ENCODE assay signal across 11 cellular contexts in genomic region chr5:143536364-143536763, GRCh38.
DNase-seq lines count a peak whose midpoint lies in the region; ATAC-seq and TF ChIP-seq lines count a peak whose summit lies in the region.
"Had no signal": no experiment of that assay in that cellular context is flagged by ENCODE, and none has a peak within 500 bp of the region (broad histone marks: within the 10 kb centered on the region; RNA-seq: fewer than 3 reads in every experiment).

No MANE protein-coding gene starts in this region.

- H3K27ac ChIP-seq in foreskin keratinocyte (peak overlapping the region; percentile 23), smooth muscle cell (ENCODE audit: low read depth) (peak overlapping the region; percentile 82)

- H3K27me3 ChIP-seq in foreskin keratinocyte (no peaks in the 10 kb centered on the region), smooth muscle cell (ENCODE audit: low read depth) (no peaks in the 10 kb centered on the region)

- no peak overlapping the region for H3K4me3 ChIP-seq in smooth muscle cell

- TF ChIP-seq CTCF in foreskin keratinocyte (conservative IDR thresholded peaks at IDR 0.05) = no peak
- TF ChIP-seq CTCF in smooth muscle cell (IDR thresholded peaks at IDR 0.05; ENCODE audit: borderline replicate concordance, insufficient read depth, poor library complexity, severe bottlenecking) = no peak

- H4K20me1 ChIP-seq in smooth muscle cell (ENCODE audit: low read depth) = no peaks in the 10 kb centered on the region

- peaks cover 11% of the 10 kb centered on the region for H3K9me3 ChIP-seq in smooth muscle cell (replicated peaks; ENCODE audit: low read depth)

- no peaks in the 10 kb centered on the region for H3K36me3 ChIP-seq in smooth muscle cell (ENCODE audit: low read depth)

- H2AFZ ChIP-seq in smooth muscle cell (ENCODE audit: low read depth) = peak overlapping the region; percentile 77

- ATAC-seq in foreskin keratinocyte = peak; percentile 99

- H3K4me2 ChIP-seq in smooth muscle cell = peak overlapping the region; percentile 70

- H3K79me2 ChIP-seq in smooth muscle cell (ENCODE audit: low read depth) = no peaks in the 10 kb centered on the region

- no peaks in the 10 kb centered on the region for H3F3A ChIP-seq in smooth muscle cell (ENCODE audit: low read depth)

- WGBS in smooth muscle cell (ENCODE audit: low lambda C conversion rate) = 61% methylated on average over 3 of the region's 3 CpGs

- H3K4me1 ChIP-seq in foreskin keratinocyte = peaks cover 18% of the 10 kb centered on the region
- no peaks in the 10 kb centered on the region for H3K4me1 ChIP-seq in smooth muscle cell (ENCODE audit: low read depth)

- peak; percentile 43 for DNase-seq in GOT3 (lab: John Stamatoyannopoulos, UW)
- peak; percentile 65 to 87 for DNase-seq in SW 1271 (lab: John Stamatoyannopoulos, UW)
- DNase-seq in foreskin keratinocyte = peak; percentile 83 to 96
- no peak for DNase-seq in smooth muscle cell (lab: John Stamatoyannopoulos, UW; ENCODE audit: unreplicated experiment)
- no peak for DNase-seq in NCI-H82 (lab: John Stamatoyannopoulos, UW)
- DNase-seq in activated CD4-positive, CD25-positive, alpha-beta regulatory T cell treated with anti-CD3 and anti-CD28 coated beads, Interleukin-2, amount 50 U/mL, for 72 hours = no peak
- no peak for DNase-seq in T-helper 1 cell
- DNase-seq: activated gamma-delta T cell, Kasumi-1, NCI-H526, nephron progenitor cell had no signal

- H3K9ac ChIP-seq in smooth muscle cell (ENCODE audit: low read depth) = peak overlapping the region; percentile 46

Comparison
In these comparisons a context has a peak if more than half of its experiments do, and no peak if none do; other contexts are left out.
1. DNase-seq: peak in GOT3 (single experiment), SW 1271 (2 of 2) and foreskin keratinocyte (2 of 2); none in smooth muscle cell (single experiment), NCI-H82 (single experiment), activated CD4-positive, CD25-positive, alpha-beta regulatory T cell treated with anti-CD3 and anti-CD28 coated beads, Interleukin-2, amount 50 U/mL, for 72 hours (single experiment) and T-helper 1 cell (0 of 5).